ENCODE assay signal across 8 cellular contexts in genomic region chr13:40920826-40921225, GRCh38.
DNase-seq lines count a peak whose midpoint lies in the region; ATAC-seq and TF ChIP-seq lines count a peak whose summit lies in the region.

No MANE protein-coding gene starts in this region.

- no peaks in the 10 kb centered on the region for H3K27me3 ChIP-seq in muscle layer of colon (ENCODE audit: control insufficient read depth in 1 of 2, insufficient read depth in 2 of 2, low read length in 2 of 2)

- peak; percentile 2 for DNase-seq in ACHN
- DNase-seq in Jurkat, Clone E6-1 (ENCODE audit: low read depth, low spot score) = no peak
- DNase-seq in chondrocyte (ENCODE audit: low spot score) = no peak
- no peak for DNase-seq in NCI-H2029 treated with DMSO at 0.1 percent for 48 hours (lab: John Stamatoyannopoulos, UW)
- no peak for DNase-seq in stimulated activated CD4-positive, alpha-beta T cell treated with anti-CD3 and anti-CD28 coated beads, Interleukin-2, amount 100 ng/mL, for 48 hours
- no peak for DNase-seq in NCI-H1417 treated with DMSO at 0.1 percent for 48 hours (lab: John Stamatoyannopoulos, UW)

- peak overlapping the region; percentile 90 for H3K9ac ChIP-seq in muscle layer of colon (ENCODE audit: low read length)

- no peak for ATAC-seq in GM21619 (IDR thresholded peaks at IDR 0.05; ENCODE audit: unreplicated experiment)

- H3K36me3 Mint-ChIP-seq in chondrocyte (ENCODE audit: low read depth) = no peaks in the 10 kb centered on the region

- in situ Hi-C loops in ACHN (cut with HindIII; ENCODE audit: low pct_ligation_motif_present, low pct_unique_long_range_greater_than_20kb, low sequenced_read_pairs) = no loop called here

- H3K36me3 ChIP-seq in muscle layer of colon (ENCODE audit: insufficient read depth, low read length) = no peaks in the 10 kb centered on the region

- H3K27ac ChIP-seq in muscle layer of colon (ENCODE audit: low read depth, low read length) = peak overlapping the region; percentile 90

- TF ChIP-seq CTCF in chondrocyte (IDR thresholded peaks at IDR 0.05) = no peak

- peak overlapping the region; percentile 93 for H3K4me3 Mint-ChIP-seq in chondrocyte (ENCODE audit: unreplicated experiment)

- H3K27me3 Mint-ChIP-seq in chondrocyte (ENCODE audit: low read depth) = no peaks in the 10 kb centered on the region

- peaks cover 14% of the 10 kb centered on the region for H3K4me1 Mint-ChIP-seq in chondrocyte (ENCODE audit: low read depth)

- peak overlapping the region; percentile 96 for H3K27ac Mint-ChIP-seq in chondrocyte (ENCODE audit: unreplicated experiment)

- H3K4me3 ChIP-seq in Jurkat, Clone E6-1 (ENCODE audit: low read length) = peak overlapping the region; percentile 79
- H3K4me3 ChIP-seq in muscle layer of colon (ENCODE audit: low read depth in 1 of 2, low read length in 2 of 2) = peak overlapping the region; percentile 76 to 85

- no peaks in the 10 kb centered on the region for H3K9me3 ChIP-seq in muscle layer of colon (ENCODE audit: low read length)

- peaks cover 8% of the 10 kb centered on the region for H3K4me1 ChIP-seq in muscle layer of colon (ENCODE audit: insufficient read depth, low read length)

- H3K9me3 Mint-ChIP-seq in chondrocyte (ENCODE audit: low read depth) = no peaks in the 10 kb centered on the region
